ENCODE assay signal across 1 cellular context in genomic region chr15:42575188-42576039, GRCh38.
A peak's percentile ranks its signal among the peaks of the same experiment; 100 is the strongest.
TF ChIP-seq lines count a peak whose summit lies in the region.

STARD9 (plus strand) TSS chr15:42575606; CDS start chr15:42575716, 110 bp downstream.

TF ChIP-seq in K562, 482 proteins besides CTCF, POLR2A, EP300 and RAD21 (continued from another document and continues in another):
- TF ChIP-seq ATF6 (CRISPR knock-in tag; IDR thresholded peaks at IDR 0.05) (peak; percentile 91; the same call in 1 of the 2 replicates), ZFP1 (CRISPR knock-in tag; IDR thresholded peaks at IDR 0.05) (no peak), ZNF140 (CRISPR knock-in tag; IDR thresholded peaks at IDR 0.05) (no peak), ZFPM2 (CRISPR knock-in tag; IDR thresholded peaks at IDR 0.05) (no peak), MTA1 (IDR thresholded peaks at IDR 0.05; ENCODE audit: borderline replicate concordance) (no peak), SMAD3 (CRISPR knock-in tag; conservative IDR thresholded peaks at IDR 0.05) (no peak), ZNF431 (CRISPR knock-in tag; IDR thresholded peaks at IDR 0.05) (peak; percentile 94), ZNF584 (CRISPR knock-in tag; IDR thresholded peaks at IDR 0.05; ENCODE audit: low read depth) (no peak), ZNF449 (CRISPR knock-in tag; IDR thresholded peaks at IDR 0.05) (no peak), PRPF4 (IDR thresholded peaks at IDR 0.05; ENCODE audit: insufficient read depth, low read depth, low read length, poor library complexity, severe bottlenecking) (no peak), ZNF76 (CRISPR knock-in tag; IDR thresholded peaks at IDR 0.05; ENCODE audit: borderline replicate concordance) (peak; percentile 64; the same call in 1 of the 2 replicates), ZBTB12 (CRISPR knock-in tag; IDR thresholded peaks at IDR 0.05) (no peak), TCFL5 (CRISPR knock-in tag; conservative IDR thresholded peaks at IDR 0.05) (no peak), IRF2 (CRISPR knock-in tag; IDR thresholded peaks at IDR 0.05) (no peak), ETV5 (CRISPR knock-in tag; IDR thresholded peaks at IDR 0.05; ENCODE audit: low read depth) (no peak), ZNF134 (CRISPR knock-in tag; conservative IDR thresholded peaks at IDR 0.05) (no peak), C11orf30 (IDR thresholded peaks at IDR 0.05; ENCODE audit: low read depth) (no peak), MYNN (IDR thresholded peaks at IDR 0.05) (peak; percentile 57; the same call in 1 of the 2 replicates), MYNN (CRISPR knock-in tag; IDR thresholded peaks at IDR 0.05) (no peak), ZBTB5 (IDR thresholded peaks at IDR 0.05) (no peak), JUN (IDR thresholded peaks at IDR 0.05; ENCODE audit: borderline replicate concordance, low read depth, low read length) (no peak), JUN (CRISPR knock-in tag; IDR thresholded peaks at IDR 0.05; ENCODE audit: borderline replicate concordance) (peak; percentile 82; the same call in 1 of the 2 replicates), EWSR1 (IDR thresholded peaks at IDR 0.05; ENCODE audit: borderline replicate concordance, low read depth, partially characterized antibody) (no peak), ZFP36 (IDR thresholded peaks at IDR 0.05; ENCODE audit: low read depth, low read length, partially characterized antibody) (no peak), SMAD2 (IDR thresholded peaks at IDR 0.05; ENCODE audit: low read depth, low read length) (no peak), GTF3C2 (IDR thresholded peaks at IDR 0.05; ENCODE audit: borderline replicate concordance, extremely low read depth, insufficient read length) (no peak), RFX7 (CRISPR knock-in tag; IDR thresholded peaks at IDR 0.05) (no peak), SMC3 (conservative IDR thresholded peaks at IDR 0.05; ENCODE audit: insufficient read depth, low read depth, low read length) (0 out of 2 replicates have a peak, but pooled peaks have one; percentile 1), NFE2L1 (tag; IDR thresholded peaks at IDR 0.05; ENCODE audit: borderline replicate concordance, low read depth) (no peak), NUFIP1 (IDR thresholded peaks at IDR 0.05; ENCODE audit: partially characterized antibody) (no peak), KHSRP (IDR thresholded peaks at IDR 0.05) (no peak), TCF3 (CRISPR knock-in tag; IDR thresholded peaks at IDR 0.05) (no peak), KAT7 (CRISPR knock-in tag; IDR thresholded peaks at IDR 0.05; ENCODE audit: borderline replicate concordance) (peak; percentile 95), SRF (CRISPR knock-in tag; IDR thresholded peaks at IDR 0.05) (peak in 1 of 2 experiments; percentile 24; a peak in 1 of 4 replicates), CGGBP1 (CRISPR knock-in tag; IDR thresholded peaks at IDR 0.05) (no peak), MECOM (CRISPR knock-in tag; IDR thresholded peaks at IDR 0.05) (no peak), PHF21A (IDR thresholded peaks at IDR 0.05; ENCODE audit: borderline replicate concordance, low read depth) (no peak), SNAPC5 (CRISPR knock-in tag; IDR thresholded peaks at IDR 0.05) (no peak), SETDB1 (IDR thresholded peaks at IDR 0.05; ENCODE audit: low read length) (no peak), NR1H2 (CRISPR knock-in tag; IDR thresholded peaks at IDR 0.05) (no peak), ADNP (tag; IDR thresholded peaks at IDR 0.05) (no peak), ZNF551 (CRISPR knock-in tag; IDR thresholded peaks at IDR 0.05) (no peak), ZNF75A (CRISPR knock-in tag; IDR thresholded peaks at IDR 0.05) (no peak), SRSF1 (IDR thresholded peaks at IDR 0.05; ENCODE audit: low read depth, low read length) (no peak), BRCA1 (IDR thresholded peaks at IDR 0.05) (no peak), BRCA1 (CRISPR knock-in tag; IDR thresholded peaks at IDR 0.05) (no peak), CHD1 (IDR thresholded peaks at IDR 0.05; ENCODE audit: low read length) (no peak), BRD9 (IDR thresholded peaks at IDR 0.05; ENCODE audit: low read depth, partially characterized antibody) (no peak), MNT (conservative IDR thresholded peaks at IDR 0.05) (peak; percentile 91 to 94), HNRNPLL (IDR thresholded peaks at IDR 0.05; ENCODE audit: low read depth, low read length, poor library complexity, severe bottlenecking) (peak; percentile 20)
- TF ChIP-seq, protein P1, sequence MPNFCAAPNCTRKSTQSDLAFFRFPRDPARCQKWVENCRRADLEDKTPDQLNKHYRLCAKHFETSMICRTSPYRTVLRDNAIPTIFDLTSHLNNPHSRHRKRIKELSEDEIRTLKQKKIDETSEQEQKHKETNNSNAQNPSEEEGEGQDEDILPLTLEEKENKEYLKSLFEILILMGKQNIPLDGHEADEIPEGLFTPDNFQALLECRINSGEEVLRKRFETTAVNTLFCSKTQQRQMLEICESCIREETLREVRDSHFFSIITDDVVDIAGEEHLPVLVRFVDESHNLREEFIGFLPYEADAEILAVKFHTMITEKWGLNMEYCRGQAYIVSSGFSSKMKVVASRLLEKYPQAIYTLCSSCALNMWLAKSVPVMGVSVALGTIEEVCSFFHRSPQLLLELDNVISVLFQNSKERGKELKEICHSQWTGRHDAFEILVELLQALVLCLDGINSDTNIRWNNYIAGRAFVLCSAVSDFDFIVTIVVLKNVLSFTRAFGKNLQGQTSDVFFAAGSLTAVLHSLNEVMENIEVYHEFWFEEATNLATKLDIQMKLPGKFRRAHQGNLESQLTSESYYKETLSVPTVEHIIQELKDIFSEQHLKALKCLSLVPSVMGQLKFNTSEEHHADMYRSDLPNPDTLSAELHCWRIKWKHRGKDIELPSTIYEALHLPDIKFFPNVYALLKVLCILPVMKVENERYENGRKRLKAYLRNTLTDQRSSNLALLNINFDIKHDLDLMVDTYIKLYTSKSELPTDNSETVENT (CRISPR knock-in tag; IDR thresholded peaks at IDR 0.05), result 0 out of 2 replicates have a peak, but pooled peaks have one; percentile 52
- TF ChIP-seq, protein P2, sequence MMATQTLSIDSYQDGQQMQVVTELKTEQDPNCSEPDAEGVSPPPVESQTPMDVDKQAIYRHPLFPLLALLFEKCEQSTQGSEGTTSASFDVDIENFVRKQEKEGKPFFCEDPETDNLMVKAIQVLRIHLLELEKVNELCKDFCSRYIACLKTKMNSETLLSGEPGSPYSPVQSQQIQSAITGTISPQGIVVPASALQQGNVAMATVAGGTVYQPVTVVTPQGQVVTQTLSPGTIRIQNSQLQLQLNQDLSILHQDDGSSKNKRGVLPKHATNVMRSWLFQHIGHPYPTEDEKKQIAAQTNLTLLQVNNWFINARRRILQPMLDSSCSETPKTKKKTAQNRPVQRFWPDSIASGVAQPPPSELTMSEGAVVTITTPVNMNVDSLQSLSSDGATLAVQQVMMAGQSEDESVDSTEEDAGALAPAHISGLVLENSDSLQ (IDR thresholded peaks at IDR 0.05), result peak; percentile 14; the same call in 1 of the 2 replicates
